9 cellular contexts compared by ENCODE assay signal in genomic region chr2:174341995-174342571, GRCh38. TPM values are rescaled to one million over a fixed set of nuclear protein-coding genes. Genes with fewer than 3 reads are reported as not detected.
DNase-seq lines count a peak whose midpoint lies in the region; ATAC-seq and TF ChIP-seq lines count a peak whose summit lies in the region.
"Had no signal": no experiment of that assay in that cellular context is flagged by ENCODE, and none has a peak within 500 bp of the region (broad histone marks: within the 10 kb centered on the region; RNA-seq: fewer than 3 reads in every experiment).

No MANE protein-coding gene starts in this region.

- H3K27ac ChIP-seq in OCI-LY3 (ENCODE audit: low read length) (no peak overlapping the region), esophagus muscularis mucosa (replicated peaks in 1 of 4) (no peak overlapping the region)

- no peak for TF ChIP-seq POLR2A in esophagus muscularis mucosa (IDR thresholded peaks at IDR 0.05; ENCODE audit: low read depth)

- H3K4me2 ChIP-seq in OCI-LY3 (ENCODE audit: low read length): peak overlapping the region; percentile 90

- H3K27me3 ChIP-seq in OCI-LY3 (ENCODE audit: low read depth, low read length) (peaks cover 12% of the 10 kb centered on the region), esophagus muscularis mucosa (peaks cover 12 to 82% (median 76%) of the 10 kb centered on the region in 4 donors), neuron (ENCODE audit: insufficient read depth, low read length) (peaks cover 26% of the 10 kb centered on the region), HAP-1 (ENCODE audit: low read depth) (no peaks in the 10 kb centered on the region)

- no peak for ATAC-seq in GM19328 (IDR thresholded peaks at IDR 0.05; ENCODE audit: unreplicated experiment)

- H4K20me1 ChIP-seq in OCI-LY3 (ENCODE audit: insufficient read depth, low read length): no peaks in the 10 kb centered on the region

- 3% methylated on average over 19 of the region's 47 CpGs for WGBS in esophagus muscularis mucosa

- H3K4me3 ChIP-seq in GM12864 (ENCODE audit: low read depth, low read length) (peak overlapping the region; percentile 9), OCI-LY3 (ENCODE audit: low read length) (peak overlapping the region; percentile 89), esophagus muscularis mucosa (peak overlapping the region in 3 of 4 donors; percentile 0 to 31 (median 7)), neuron (ENCODE audit: low read length) (peak overlapping the region; percentile 30), HAP-1 (no peak overlapping the region)

- H3K79me2 ChIP-seq in OCI-LY3 (ENCODE audit: low read length): no peaks in the 10 kb centered on the region

- DNase-seq in GM12864 (ENCODE audit: low read depth) (no peak), esophagus muscularis mucosa (ENCODE audit: extremely low spot score) (no peak), SHP77 (lab: John Stamatoyannopoulos, UW) (no peak), HAP-1 (ENCODE audit: low spot score in 2 of 2) (no peak), cortex of kidney (lab: John Stamatoyannopoulos, UW) (no peak)

- H2AFZ ChIP-seq in OCI-LY3 (ENCODE audit: low read depth, low read length) (peak overlapping the region; percentile 57), neuron (ENCODE audit: low read depth, low read length) (peak overlapping the region; percentile 24)

- intact Hi-C loops in esophagus muscularis mucosa (cut with DNase I): loop anchor here (2.0 to 10.0 kb wide), 2 partner anchors 457 to 939 kb away; no protein-coding TSS in a partner anchor

- no peaks in the 10 kb centered on the region for H3K36me3 ChIP-seq in OCI-LY3 (replicated peaks; ENCODE audit: low read depth, low read length)
- peaks cover 0 to 4% (median 2%) of the 10 kb centered on the region in 4 donors for H3K36me3 ChIP-seq in esophagus muscularis mucosa
- H3K36me3 ChIP-seq in neuron (ENCODE audit: insufficient read depth, low read length): peaks cover 4% of the 10 kb centered on the region
- no peaks in the 10 kb centered on the region for H3K36me3 ChIP-seq in HAP-1 (replicated peaks)

- in situ Hi-C loops in HAP-1 (cut with MboI; ENCODE audit: low sequenced_read_pairs): loop anchor here (5.0 to 10.0 kb wide), 3 partner anchors 185 to 937 kb away; no protein-coding TSS in a partner anchor

- H3K9me3 ChIP-seq in OCI-LY3 (ENCODE audit: insufficient read depth, low read length) (no peaks in the 10 kb centered on the region), esophagus muscularis mucosa (no peaks in the 10 kb centered on the region), neuron (ENCODE audit: low read length) (no peaks in the 10 kb centered on the region), HAP-1 (no peaks in the 10 kb centered on the region)

- peaks cover 16% of the 10 kb centered on the region; the same call in 1 of the 2 replicates for H3K4me1 ChIP-seq in OCI-LY3 (ENCODE audit: low read length)
- H3K4me1 ChIP-seq in esophagus muscularis mucosa: peaks cover 36 to 51% (median 48%) of the 10 kb centered on the region in 4 donors
- peaks cover 53% of the 10 kb centered on the region for H3K4me1 ChIP-seq in neuron (ENCODE audit: insufficient read depth, low read length)
- H3K4me1 ChIP-seq in HAP-1: peaks cover 14% of the 10 kb centered on the region

- no peak for TF ChIP-seq CTCF in GM12864 (IDR thresholded peaks at IDR 0.05; ENCODE audit: low read depth, low read length, missing control alignments)
- no peak for TF ChIP-seq CTCF in OCI-LY3 (IDR thresholded peaks at IDR 0.05; ENCODE audit: low read depth, low read length)
- no peak for TF ChIP-seq CTCF in esophagus muscularis mucosa (IDR thresholded peaks at IDR 0.05)

- H3K9ac ChIP-seq in OCI-LY3 (ENCODE audit: low read length): peak overlapping the region; percentile 42

- TF ChIP-seq EP300 in esophagus muscularis mucosa (IDR thresholded peaks at IDR 0.05): no peak

RNA-seq across cellular contexts. Expression of gene SP9, which starts 7.3 kb away (rescaled TPM):
- total RNA-seq in esophagus muscularis mucosa: not detected
- total RNA-seq: kidney epithelial cell had no signal

RNA-seq across cellular contexts. Expression of gene SCRN3, which starts 53.4 kb away (rescaled TPM):
- total RNA-seq in esophagus muscularis mucosa: 10 to 100 TPM; 14.5 to 27.7 (median 20.4) TPM
